Comparison of ENCODE assay signal across 14 cellular contexts in the genomic region with DNA sequence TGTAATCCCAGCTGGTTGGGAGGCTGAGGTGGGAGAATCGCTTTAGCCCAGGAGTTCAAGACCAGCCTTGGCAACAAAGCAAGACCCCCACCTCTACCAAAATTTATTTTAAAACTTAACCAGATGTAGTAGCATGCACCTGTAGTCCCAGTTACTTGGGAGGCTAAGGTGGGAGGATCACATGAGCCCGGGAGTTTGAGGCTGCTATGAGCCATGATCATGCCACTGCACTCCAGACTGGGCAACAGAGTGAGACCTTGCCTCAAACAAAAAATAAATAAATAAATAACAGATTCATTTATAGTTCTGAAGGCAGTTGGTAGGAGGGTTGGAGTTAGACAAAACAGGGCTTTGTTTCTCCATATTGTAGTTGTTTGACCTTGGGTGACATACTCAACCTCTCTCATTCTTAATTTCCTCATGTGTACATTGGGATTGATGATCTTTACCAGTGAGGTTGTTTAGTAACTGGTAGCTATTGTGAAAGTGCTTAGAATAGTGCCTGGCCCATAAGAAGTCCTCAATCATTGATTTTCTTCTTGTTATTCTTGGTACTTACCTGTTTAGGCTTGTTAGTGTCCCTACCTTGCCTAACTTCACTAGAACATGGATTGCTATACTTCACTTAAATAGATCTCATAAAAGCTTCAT.
A peak's percentile ranks its signal among the peaks of the same experiment; 100 is the strongest.
DNase-seq lines count a peak whose midpoint lies in the region; ATAC-seq, FAIRE-seq and TF ChIP-seq lines count a peak whose summit lies in the region.
"Had no signal": no experiment of that assay in that cellular context is flagged by ENCODE, and none has a peak within 500 bp of the region (broad histone marks: within the 10 kb centered on the region; RNA-seq: fewer than 3 reads in every experiment).

No MANE protein-coding gene starts in this region.

- H3K27ac Mint-ChIP-seq in Caco-2 (ENCODE audit: unreplicated experiment) = peak overlapping the region; percentile 27
- H3K27ac Mint-ChIP-seq: GM23338, H9 had no signal

- no TSS peak for BruUV-seq in Caco-2 (replicated peaks; lab: Mats Ljungman, UMichigan)

- no peak for FAIRE-seq in bronchial epithelial cell (lab: Jason Lieb, UNC)
- FAIRE-seq: A549, GM12891 had no signal

- peak in 1 of 2 experiments; percentile 16 for DNase-seq in Caco-2
- peak; percentile 24 for DNase-seq in NCI-H69 (lab: John Stamatoyannopoulos, UW)
- peak; percentile 38 for DNase-seq in bronchial epithelial cell (ENCODE audit: low read depth)
- no peak for DNase-seq in mucosa of descending colon
- no peak for DNase-seq in NCI-H1930 (lab: John Stamatoyannopoulos, UW)
- no peak for DNase-seq in DMS53 (lab: John Stamatoyannopoulos, UW)
- DNase-seq in NCI-H2171 treated with DMSO at 0.1 percent for 48 hours (lab: John Stamatoyannopoulos, UW) = no peak
- DNase-seq: Calu3, DMS 273 treated with DMSO at 0.1 percent for 48 hours, H9 had no signal

- H3K9me3 Mint-ChIP-seq in Caco-2 (ENCODE audit: unreplicated experiment) = no peaks in the 10 kb centered on the region
- H3K9me3 Mint-ChIP-seq: GM23338, H9 had no signal

- no peak overlapping the region for H3K4me3 Mint-ChIP-seq in Caco-2 (ENCODE audit: unreplicated experiment)
- H3K4me3 Mint-ChIP-seq: GM23338, H9 had no signal

- intact Hi-C loops in Caco-2 (cut with micrococcal nuclease; ENCODE audit: unreplicated experiment) = loop anchor here (2.0 kb wide), 1 partner anchor 143 kb away; the partner anchor contains the start of genes GVQW3 and THAP12
- intact Hi-C loops in mucosa of descending colon (cut with DNase I, micrococcal nuclease) = no loop called here

- TF ChIP-seq CTCF in Caco-2 (IDR thresholded peaks at IDR 0.05; ENCODE audit: insufficient read depth in 1 of 2, low read depth in 1 of 2, low read length in 1 of 2, severe bottlenecking in 1 of 2, unreplicated experiment in 1 of 2) (no peak), bronchial epithelial cell (IDR thresholded peaks at IDR 0.05; ENCODE audit: insufficient read depth, low read length, severe bottlenecking) (no peak), mucosa of descending colon (IDR thresholded peaks at IDR 0.05) (no peak)

- H3K36me3 Mint-ChIP-seq in Caco-2 (ENCODE audit: insufficient read depth, unreplicated experiment) = peaks cover 50% of the 10 kb centered on the region

- H3K9me3 ChIP-seq in Caco-2 (no peaks in the 10 kb centered on the region), mucosa of descending colon (no peaks in the 10 kb centered on the region)
- H3K9me3 ChIP-seq: A549, BLaER1 had no signal

- POLR2A ChIA-PET in Caco-2 (lab: Charles Lee) = no interaction called here

- peak; percentile 24 for ATAC-seq in mucosa of descending colon
- ATAC-seq: A549, GM23338 had no signal

- H3K4me3 ChIP-seq in Caco-2 (ENCODE audit: low read depth, low read length) (no peak overlapping the region), bronchial epithelial cell (ENCODE audit: low read depth, low read length) (no peak overlapping the region), mucosa of descending colon (no peak overlapping the region)
- H3K4me3 ChIP-seq: A549, BLaER1, GM23338 had no signal

- H3K27me3 ChIP-seq in Caco-2 (replicated peaks; ENCODE audit: control insufficient read depth, insufficient read depth, low read length) (no peaks in the 10 kb centered on the region), bronchial epithelial cell (ENCODE audit: control insufficient read depth, insufficient read depth, low read length) (no peaks in the 10 kb centered on the region)
- H3K27me3 ChIP-seq: BLaER1 had no signal

- CTCF ChIA-PET in Caco-2 (lab: Charles Lee) = interaction anchor here (0.5 to 1.6 kb wide), 4 partner anchors 275 to 819 kb away, joined by 3 to 8 read pairs (median 4); no protein-coding TSS in a partner anchor

- H3K27me3 Mint-ChIP-seq in Caco-2 (ENCODE audit: insufficient read depth, unreplicated experiment) = no peaks in the 10 kb centered on the region

- peaks cover 47% of the 10 kb centered on the region for H3K4me1 ChIP-seq in Caco-2
- peaks cover 6% of the 10 kb centered on the region for H3K4me1 ChIP-seq in mucosa of descending colon (ENCODE audit: low read depth)

- H3K4me1 Mint-ChIP-seq in Caco-2 (ENCODE audit: low read depth, unreplicated experiment) = peaks cover 45% of the 10 kb centered on the region
- H3K4me1 Mint-ChIP-seq: GM23338, H9 had no signal

- H3K36me3 ChIP-seq in Caco-2 (ENCODE audit: control insufficient read depth, insufficient read depth, low read length) (peaks cover 8% of the 10 kb centered on the region), bronchial epithelial cell (ENCODE audit: control insufficient read depth, insufficient read depth, low read length) (peaks cover 1% of the 10 kb centered on the region), mucosa of descending colon (ENCODE audit: low read depth) (no peaks in the 10 kb centered on the region)

Comparison
In these comparisons a context has a peak if more than half of its experiments do, and no peak if none do; other contexts are left out.
1. DNase-seq: peak in NCI-H69 (single experiment) and bronchial epithelial cell (single experiment); none in mucosa of descending colon (0 of 3), NCI-H1930 (0 of 2), DMS53 (single experiment) and NCI-H2171 treated with DMSO at 0.1 percent for 48 hours (single experiment).